In genomic region chr7:17166824-17167379, GRCh38 we compare ENCODE assay signal across 1 cellular context.
TF ChIP-seq lines count a peak whose summit lies in the region.

No MANE protein-coding gene starts in this region.

TF ChIP-seq in K562, 482 proteins besides CTCF, POLR2A, EP300 and RAD21 (continued from another document):
- TF ChIP-seq REST (CRISPR knock-in tag; IDR thresholded peaks at IDR 0.05; ENCODE audit: low read depth) (no peak), PRDM10 (IDR thresholded peaks at IDR 0.05; ENCODE audit: partially characterized antibody) (no peak), STAT5A (IDR thresholded peaks at IDR 0.05; ENCODE audit: borderline replicate concordance, low read length) (no peak), BCOR (IDR thresholded peaks at IDR 0.05) (no peak), POLR2AphosphoS5 (IDR thresholded peaks at IDR 0.05; ENCODE audit: control insufficient read depth, insufficient read depth, low read depth, low read length) (no peak), AFF4 (CRISPR knock-in tag; IDR thresholded peaks at IDR 0.05) (no peak), CC2D1A (IDR thresholded peaks at IDR 0.05) (no peak), DNMT1 (IDR thresholded peaks at IDR 0.05) (no peak), ELF4 (CRISPR knock-in tag; IDR thresholded peaks at IDR 0.05) (no peak), IRF1 (CRISPR knock-in tag; IDR thresholded peaks at IDR 0.05; ENCODE audit: borderline replicate concordance) (no peak), LCOR (CRISPR knock-in tag; IDR thresholded peaks at IDR 0.05) (no peak), HNRNPUL1 (IDR thresholded peaks at IDR 0.05; ENCODE audit: low read length) (no peak), GTF2B (IDR thresholded peaks at IDR 0.05; ENCODE audit: extremely low read depth, insufficient read length) (no peak), ZNF263 (CRISPR knock-in tag; IDR thresholded peaks at IDR 0.05; ENCODE audit: borderline replicate concordance) (no peak)
